19 cellular contexts compared by ENCODE assay signal in the genomic region with DNA sequence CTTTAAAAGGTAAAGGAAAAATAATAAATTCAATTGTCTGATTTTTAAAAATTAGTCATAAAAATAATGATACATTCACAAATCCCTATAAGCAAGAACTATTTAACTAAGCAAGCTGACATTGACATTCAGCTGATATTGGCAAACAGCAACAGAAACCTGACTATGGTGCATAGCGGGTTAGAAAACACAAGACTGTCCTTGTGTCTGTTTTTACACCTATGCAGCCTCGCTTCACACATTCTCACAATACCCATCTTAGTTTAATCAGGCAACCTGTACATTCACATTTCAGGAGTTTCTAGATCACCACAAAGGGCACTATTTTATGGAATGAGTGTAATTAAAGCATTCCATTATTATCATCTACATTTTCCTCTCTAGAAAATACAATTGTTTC.
"Had no signal": no experiment of that assay in that cellular context is flagged by ENCODE, and none has a peak within 500 bp of the region (broad histone marks: within the 10 kb centered on the region; RNA-seq: fewer than 3 reads in every experiment).

No MANE protein-coding gene starts in this region.

- H3K4me3 Mint-ChIP-seq: natural killer cell treated with Interleukin-12 subunit alpha and Interleukin-12 subunit beta and Interleukin-15 and Interleukin-18, amount 100 ng/mL, for 72 hours; neural progenitor cell had no signal

- H3K9me3 ChIP-seq: left ventricle myocardium inferior, lower lobe of right lung, ovary had no signal

- H3K27ac Mint-ChIP-seq: natural killer cell treated with Interleukin-12 subunit alpha and Interleukin-12 subunit beta and Interleukin-15 and Interleukin-18, amount 100 ng/mL, for 72 hours; neural progenitor cell had no signal

- H3K36me3 ChIP-seq: heart right ventricle, left ventricle myocardium inferior, lower lobe of right lung, neural progenitor cell, ovary, right atrium auricular region had no signal

- H3K9ac ChIP-seq: neural progenitor cell had no signal

- ATAC-seq: esophagus mucosa; heart right ventricle; left cardiac atrium; lower lobe of right lung; natural killer cell treated with Interleukin-12 subunit alpha and Interleukin-12 subunit beta and Interleukin-15 and Interleukin-18, amount 100 ng/mL, for 72 hours had no signal

- DNase-seq: cortex of kidney; effector memory CD4-positive, alpha-beta T cell; heart right ventricle; hypothalamus; left cardiac atrium; left ventricle myocardium inferior; lower lobe of right lung; mesenchymal stem cell; midbrain; nucleus accumbens; ovary; small intestine; stimulated activated CD4-positive, alpha-beta T cell treated with anti-CD3 and anti-CD28 coated beads, Interleukin-2, amount 100 ng/mL, for 48 hours; stimulated activated naive CD4-positive, alpha-beta T cell treated with Interleukin-2 at 50 U/mL for 16 hours; trophoblast cell had no signal

- H3K27me3 Mint-ChIP-seq: natural killer cell treated with Interleukin-12 subunit alpha and Interleukin-12 subunit beta and Interleukin-15 and Interleukin-18, amount 100 ng/mL, for 72 hours had no signal

- H3K36me3 Mint-ChIP-seq: natural killer cell treated with Interleukin-12 subunit alpha and Interleukin-12 subunit beta and Interleukin-15 and Interleukin-18, amount 100 ng/mL, for 72 hours; neural progenitor cell had no signal

- H3K27ac ChIP-seq: heart right ventricle, left ventricle myocardium inferior, lower lobe of right lung, neural progenitor cell, ovary, right atrium auricular region had no signal

- H3K4me3 ChIP-seq: heart right ventricle, left ventricle myocardium inferior, lower lobe of right lung, neural progenitor cell, ovary, right atrium auricular region had no signal

- H3K4me1 ChIP-seq: heart right ventricle, left ventricle myocardium inferior, lower lobe of right lung, neural progenitor cell, right atrium auricular region had no signal

- H3K9me3 Mint-ChIP-seq: neural progenitor cell had no signal

- H3K4me2 ChIP-seq: neural progenitor cell had no signal

- H3K27me3 ChIP-seq: heart right ventricle, neural progenitor cell, ovary, right atrium auricular region had no signal
